8 cellular contexts compared by ENCODE assay signal in the genomic region with DNA sequence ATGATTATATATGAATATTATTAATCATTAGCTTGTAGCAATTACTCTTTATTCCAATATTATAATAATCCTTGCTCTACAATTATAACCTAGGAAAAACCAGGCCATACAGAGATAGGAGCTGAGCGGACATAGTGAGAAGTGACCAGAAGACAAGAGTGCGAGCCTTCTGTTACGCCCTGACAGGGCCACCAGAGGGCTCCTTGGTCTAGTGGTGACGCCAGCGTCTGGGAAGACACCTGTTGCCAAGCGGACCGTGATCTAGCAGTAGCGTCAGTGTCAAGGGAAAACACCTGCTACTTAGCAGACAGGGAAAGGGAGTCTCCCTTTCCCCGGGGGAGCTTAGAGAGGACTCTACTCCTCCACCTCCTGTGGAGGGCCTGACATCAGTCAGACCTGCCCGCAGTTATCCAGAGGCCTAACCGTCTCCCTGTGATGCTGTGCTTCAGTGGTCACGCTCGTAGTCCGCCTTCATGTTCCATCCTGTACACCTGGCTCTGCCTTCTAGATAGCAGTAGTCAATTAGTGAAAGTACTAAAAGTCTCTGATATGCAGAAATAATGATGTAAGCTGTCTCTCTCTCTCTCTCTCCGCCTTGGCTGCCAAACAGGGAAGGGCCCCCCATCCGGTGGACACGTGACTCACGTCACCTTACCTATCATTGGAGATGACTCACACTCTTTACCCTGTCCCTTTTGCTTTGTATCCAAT. TPM values are rescaled to one million over a fixed set of nuclear protein-coding genes. Genes with fewer than 3 reads are reported as not detected.
DNase-seq lines count a peak whose midpoint lies in the region; FAIRE-seq and TF ChIP-seq lines count a peak whose summit lies in the region.
"Not testable (repeated sequence)": the region's sequence is repeated elsewhere in the genome, so short reads cannot be mapped to it uniquely, and the experiment has no call there.
"Had no signal": no experiment of that assay in that cellular context is flagged by ENCODE, and none has a peak within 500 bp of the region (broad histone marks: within the 10 kb centered on the region; RNA-seq: fewer than 3 reads in every experiment).

No MANE protein-coding gene starts in this region.

- not testable (repeated sequence) for H4K5ac ChIP-seq in mesendoderm (ENCODE audit: low read length)

- H3K79me2 ChIP-seq in mesendoderm (ENCODE audit: control insufficient read depth, insufficient read depth, low read length) = not testable (repeated sequence)

- H3K4me3 ChIP-seq in choroid plexus epithelial cell (ENCODE audit: low read depth, low read length); mesendoderm (ENCODE audit: low read length); testis: not testable (repeated sequence)

- WGBS in mesendoderm (ENCODE audit: extremely low coverage, insufficient coverage, low lambda C conversion rate) = no CpG with 5 or more reads among the region's 18 CpGs
- WGBS in testis, 2 donors = 48 to 52% methylated on average over 17 to 18 of the region's 18 CpGs

- H2BK5ac ChIP-seq in mesendoderm (ENCODE audit: low read length) = not testable (repeated sequence)

- TF ChIP-seq CTCF in choroid plexus epithelial cell (conservative IDR thresholded peaks at IDR 0.05; ENCODE audit: low read depth, low read length) (peak; percentile 20), testis (IDR thresholded peaks at IDR 0.05) (peak in 1 of 3 experiments; percentile 30)

- H3K27me3 ChIP-seq in mesendoderm (ENCODE audit: insufficient read depth, low read length, poor library complexity); testis: not testable (repeated sequence)

- not testable (repeated sequence) for H3K4me1 ChIP-seq in mesendoderm (ENCODE audit: control insufficient read depth, low read depth, low read length); testis

- H3K36me3 ChIP-seq in mesendoderm (ENCODE audit: control insufficient read depth, insufficient read depth, low read length); testis (ENCODE audit: low read depth, missing control alignments): not testable (repeated sequence)

- H2BK15ac ChIP-seq in mesendoderm (replicated peaks; ENCODE audit: low read depth) = not testable (repeated sequence)

- not testable (repeated sequence) for H3K18ac ChIP-seq in mesendoderm (ENCODE audit: low read length)

- TF ChIP-seq POLR2A in GM12891 (IDR thresholded peaks at IDR 0.05; ENCODE audit: low read depth, low read length); testis (IDR thresholded peaks at IDR 0.05): not testable (repeated sequence)

- H3K27ac ChIP-seq in mesendoderm (ENCODE audit: low read depth, low read length); testis: not testable (repeated sequence)

- H3K4me2 ChIP-seq in mesendoderm (ENCODE audit: low read length) = not testable (repeated sequence)

- not testable (repeated sequence) for H3K23ac ChIP-seq in mesendoderm (ENCODE audit: low read length)

- not testable (repeated sequence) for H2BK120ac ChIP-seq in mesendoderm (ENCODE audit: low read depth, low read length)

- H3K9me3 ChIP-seq in testis = not testable (repeated sequence)

- H3K79me1 ChIP-seq in mesendoderm (ENCODE audit: low read length) = not testable (repeated sequence)

- not testable (repeated sequence) for H3K4ac ChIP-seq in mesendoderm (ENCODE audit: low read depth, low read length)

- not testable (repeated sequence) for H3K56ac ChIP-seq in mesendoderm (ENCODE audit: low read length)

- not testable (repeated sequence) for H4K8ac ChIP-seq in mesendoderm (ENCODE audit: low read depth, low read length)

- not testable (repeated sequence) for DNase-seq in GM12891 (ENCODE audit: insufficient read length, low spot score)
- peak; percentile 47 for DNase-seq in NCI-H345 (lab: John Stamatoyannopoulos, UW)
- peak; percentile 62 for DNase-seq in activated CD4-positive, CD25-positive, alpha-beta regulatory T cell treated with anti-CD3 and anti-CD28 coated beads, Interleukin-2, amount 50 U/mL, for 72 hours
- DNase-seq in choroid plexus epithelial cell (ENCODE audit: low read depth) = peak; percentile 61
- peak; percentile 67 for DNase-seq in mesendoderm
- DNase-seq in testis = peak; percentile 84

- H2AK5ac ChIP-seq in mesendoderm (ENCODE audit: low read length) = not testable (repeated sequence)

- peak; percentile 84 for FAIRE-seq in GM12891 (lab: Jason Lieb, UNC)

- intact Hi-C loops in testis (cut with DNase I; ENCODE audit: low total_unique reads) = not testable (repeated sequence)

- not testable (repeated sequence) for H3K9ac ChIP-seq in mesendoderm (ENCODE audit: low read length)

TF ChIP-seq in GM12891, 5 proteins besides CTCF, POLR2A, EP300 and RAD21:
- peak; percentile 48; the same call in 1 of the 2 replicates for TF ChIP-seq POU2F2 (IDR thresholded peaks at IDR 0.05; ENCODE audit: low read depth, low read length)

RNA-seq across cellular contexts. Expression of a gene that starts 2.2 kb away (rescaled TPM):
- not detected for polyA plus RNA-seq in GM12891 (2012; ENCODE audit: low read depth, missing spikeins)
- 0.06 TPM for polyA plus RNA-seq in mesendoderm (2013, experiment 1 of 2)
- 0.10 TPM for polyA plus RNA-seq in mesendoderm (2013, experiment 2 of 2)
- under 1 TPM in 1 of 2 donors, not detected in 1; 0.68 TPM for total RNA-seq in testis
- polyA plus RNA-seq in testis (ENCODE audit: insufficient read depth, low read depth, low replicate concordance) = 0.41 TPM
- polyA plus RNA-seq: adipose tissue had no signal

RNA-seq across cellular contexts. Expression of a gene that starts 8.5 kb away (rescaled TPM):
- not detected for polyA plus RNA-seq in GM12891 (2012; ENCODE audit: low read depth, missing spikeins)
- polyA plus RNA-seq in mesendoderm (2013, experiment 1 of 2) = not detected
- polyA plus RNA-seq in mesendoderm (2013, experiment 2 of 2) = not detected
- not detected for total RNA-seq in testis
- 2.0 TPM for polyA plus RNA-seq in testis (ENCODE audit: insufficient read depth, low read depth, low replicate concordance)
- total RNA-seq: mesothelial cell of epicardium had no signal
- polyA plus RNA-seq: adipose tissue had no signal

RNA-seq across cellular contexts. Expression of a gene that starts 18.2 kb away (rescaled TPM):
- 0.15 TPM for polyA plus RNA-seq in GM12891 (2012; ENCODE audit: low read depth, missing spikeins)
- not detected for polyA plus RNA-seq in mesendoderm (2013, experiment 1 of 2)
- not detected for polyA plus RNA-seq in mesendoderm (2013, experiment 2 of 2)
- total RNA-seq in testis = 10 to 100 TPM; 11.3 to 19.1 TPM
- 7.8 TPM for polyA plus RNA-seq in testis (ENCODE audit: insufficient read depth, low read depth, low replicate concordance)
- total RNA-seq: mesothelial cell of epicardium had no signal

RNA-seq across cellular contexts. Expression of a gene that starts 23.8 kb away (rescaled TPM):
- polyA plus RNA-seq in GM12891 (2012; ENCODE audit: low read depth, missing spikeins) = 0.77 TPM
- polyA plus RNA-seq in mesendoderm (2013, experiment 1 of 2) = 0.27 TPM
- 0.59 TPM for polyA plus RNA-seq in mesendoderm (2013, experiment 2 of 2)
- 10 to 100 TPM in 1 of 2 donors, 1 to 10 TPM in 1; 8.3 to 11.7 TPM for total RNA-seq in testis
- polyA plus RNA-seq in testis (ENCODE audit: insufficient read depth, low read depth, low replicate concordance) = 8.7 TPM

RNA-seq across cellular contexts. Expression of a gene that starts 24.6 kb away (rescaled TPM):
- 29.8 TPM for polyA plus RNA-seq in GM12891 (2012; ENCODE audit: low read depth, missing spikeins)
- polyA plus RNA-seq in mesendoderm (2013, experiment 1 of 2) = 29.9 TPM
- polyA plus RNA-seq in mesendoderm (2013, experiment 2 of 2) = 29.3 TPM
- total RNA-seq in testis = 100 to 1,000 TPM; 108 to 127 TPM
- polyA plus RNA-seq in testis (ENCODE audit: insufficient read depth, low read depth, low replicate concordance) = 80.4 TPM
